30 cellular contexts compared by ENCODE assay signal in the genomic region with DNA sequence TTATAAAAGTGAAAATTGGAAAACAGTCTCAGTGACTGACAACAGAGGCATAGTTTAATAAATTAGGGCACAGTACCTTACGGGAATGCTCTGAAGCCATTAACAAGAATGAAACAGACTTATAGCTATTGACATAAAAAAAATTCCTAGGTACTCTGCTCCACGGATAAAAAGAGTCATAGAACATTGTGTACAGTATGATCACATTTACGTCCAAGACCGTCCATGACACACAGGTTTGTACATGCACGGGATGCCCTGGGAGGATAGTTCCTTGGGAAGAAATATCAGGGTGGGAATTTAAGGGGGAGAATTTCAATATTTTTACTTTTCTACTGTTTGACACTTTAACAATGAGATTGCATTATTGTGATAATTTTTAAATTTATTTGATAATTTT. TPM values are rescaled to one million over a fixed set of nuclear protein-coding genes. Genes with fewer than 3 reads are reported as not detected.
"Had no signal": no experiment of that assay in that cellular context is flagged by ENCODE, and none has a peak within 500 bp of the region (broad histone marks: within the 10 kb centered on the region; RNA-seq: fewer than 3 reads in every experiment).

No MANE protein-coding gene starts in this region.

- H3K27me3 ChIP-seq: adrenal gland, ascending aorta had no signal

- H3K9me3 ChIP-seq: adrenal gland, ascending aorta had no signal

- DNase-seq: activated B cell treated with CpG ODN at 0.5 μM for 24 hours; activated CD4-positive, alpha-beta memory T cell treated with anti-CD3 and anti-CD28 coated beads for 36 hours; activated CD4-positive, alpha-beta T cell treated with anti-CD3 and anti-CD28 coated beads for 4 hours; activated CD4-positive, alpha-beta T cell treated with anti-CD3 and anti-CD28 coated beads, Interleukin-2, amount 10 ng/mL, durations not matched to agents 24 days and 14 days; activated CD4-positive, alpha-beta T cell treated with anti-CD3 and anti-CD28 coated beads, Interleukin-2, amount 50 U/mL, for 1 hour; activated CD4-positive, alpha-beta T cell treated with anti-CD3 and anti-CD28 coated beads, Interleukin-2, amount 50 U/mL, for 4 hours; activated CD4-positive, CD25-positive, alpha-beta regulatory T cell treated with anti-CD3 and anti-CD28 coated beads, Interleukin-2, amount 50 U/mL, for 72 hours; activated CD8-positive, alpha-beta memory T cell treated with anti-CD3 and anti-CD28 coated beads, Interleukin-2, amount 50 U/mL, for 4 hours; activated CD8-positive, alpha-beta T cell treated with anti-CD3 and anti-CD28 coated beads for 36 hours; activated effector memory CD4-positive, alpha-beta T cell treated with anti-CD3 and anti-CD28 coated beads, Interleukin-2, amount 50 U/mL, for 16 hours; activated gamma-delta T cell treated with Interleukin-2 at 50 U/mL for 16 hours; activated naive CD4-positive, alpha-beta T cell; activated naive CD4-positive, alpha-beta T cell treated with anti-CD3 and anti-CD28 coated beads for 36 hours; activated naive CD4-positive, alpha-beta T cell treated with anti-CD3 and anti-CD28 coated beads, Interleukin-2, amount 50 U/mL, for 16 hours; activated naive CD8-positive, alpha-beta T cell treated with anti-CD3 and anti-CD28 coated beads for 36 hours; activated T-cell treated with anti-CD3 and anti-CD28 coated beads for 4 hours; activated T-cell treated with anti-CD3 and anti-CD28 coated beads, Interleukin-2, amount 50 U/mL, for 1 hour; activated T-cell treated with anti-CD3 and anti-CD28 coated beads, Interleukin-2, amount 50 U/mL, for 4 hours; activated T-cell treated with anti-CD3 and anti-CD28 coated beads, Interleukin-2, amount 50 U/mL, for 72 hours; adrenal gland; amniotic stem cell; central memory CD4-positive, alpha-beta T cell; T-helper 1 cell; T-helper 2 cell; T-helper 9 cell had no signal

- H3K36me3 ChIP-seq: adrenal gland, ascending aorta had no signal

- H3K4me3 ChIP-seq: adrenal gland, ascending aorta had no signal

- H3K4me1 ChIP-seq: adrenal gland, ascending aorta had no signal

- H3K27ac ChIP-seq: adrenal gland, ascending aorta, VCaP had no signal

- ATAC-seq: activated CD8-positive, alpha-beta T cell treated with anti-CD3 and anti-CD28 coated beads for 36 hours; activated naive CD4-positive, alpha-beta T cell treated with anti-CD3 and anti-CD28 coated beads, Interleukin-2, amount 50 U/mL, for 72 hours; activated T-cell treated with anti-CD3 and anti-CD28 coated beads, Interleukin-2, amount 50 U/mL, for 4 hours; activated T-cell treated with anti-CD3 and anti-CD28 coated beads, Interleukin-2, amount 50 U/mL, for 72 hours; activated T-helper 17 cell treated with anti-CD3 and anti-CD28 coated beads, Interleukin-2, amount 50 U/mL, for 72 hours had no signal

RNA-seq across cellular contexts. Expression of a gene that starts 24.9 kb away (rescaled TPM):
- total RNA-seq: ascending aorta, cardiac septum had no signal
